11 cellular contexts compared by ENCODE assay signal in the genomic region with DNA sequence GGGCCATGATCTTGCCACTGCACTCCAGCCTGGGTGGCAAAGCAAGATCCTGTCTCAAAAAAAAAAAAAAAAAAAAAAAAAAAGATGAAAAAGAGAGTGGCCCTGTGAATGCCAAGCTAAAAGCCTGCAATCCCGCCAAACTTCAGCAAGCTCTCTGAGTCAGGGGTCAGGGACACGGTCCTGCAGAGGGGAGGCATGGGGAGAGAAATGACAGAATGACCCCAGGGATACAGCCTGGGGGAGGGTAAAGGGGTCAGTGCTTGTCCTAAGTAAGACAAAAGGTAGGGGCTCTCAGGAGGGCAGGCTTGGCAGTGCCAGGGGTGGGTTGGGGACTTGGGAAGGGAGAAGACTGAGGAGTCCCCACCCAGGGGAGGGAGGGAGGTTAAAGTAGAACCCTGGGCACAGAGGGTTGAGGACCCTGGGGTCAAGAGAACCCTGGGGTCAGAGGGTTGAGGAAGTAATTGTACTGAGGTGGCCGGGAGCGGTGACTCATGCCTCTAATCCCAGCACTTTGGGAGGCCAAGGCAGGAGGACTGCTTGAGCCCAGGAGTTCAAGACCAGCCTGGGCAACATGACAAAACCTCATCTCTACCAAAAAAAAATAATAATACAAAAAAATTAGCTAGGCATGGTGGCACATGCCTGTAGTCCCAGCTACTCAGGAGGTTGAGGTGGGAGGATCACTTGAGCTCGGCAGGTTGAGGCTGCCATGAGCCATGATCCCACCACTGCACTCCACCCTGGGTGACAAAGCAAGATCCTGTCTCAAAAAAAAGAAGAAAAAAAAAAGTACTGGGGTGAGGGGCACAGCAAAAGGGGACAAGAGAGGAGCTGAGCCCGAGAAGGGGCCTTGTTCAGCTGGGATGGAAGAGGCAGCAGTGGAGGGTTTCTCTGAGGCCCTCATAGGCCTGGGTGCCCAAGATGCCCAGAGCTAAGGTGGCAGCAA. TPM values are rescaled to one million over a fixed set of nuclear protein-coding genes. Genes with fewer than 3 reads are reported as not detected.
DNase-seq lines count a peak whose midpoint lies in the region; ATAC-seq, FAIRE-seq and TF ChIP-seq lines count a peak whose summit lies in the region.
"Had no signal": no experiment of that assay in that cellular context is flagged by ENCODE, and none has a peak within 500 bp of the region (broad histone marks: within the 10 kb centered on the region; RNA-seq: fewer than 3 reads in every experiment).

No MANE protein-coding gene starts in this region.

- H3K4me2 ChIP-seq in HCT116 (ENCODE audit: low read length) = peak overlapping the region; percentile 80
- H3K4me2 ChIP-seq in astrocyte (ENCODE audit: low read length) = peak overlapping the region; percentile 67

- no peaks in the 10 kb centered on the region for H3K9me3 ChIP-seq in HCT116 (ENCODE audit: control insufficient read depth in 1 of 2, insufficient read depth in 1 of 2, low read depth in 1 of 2, low read length in 2 of 2)
- H3K9me3 ChIP-seq in astrocyte (ENCODE audit: insufficient read depth, low read depth, low read length) = no peaks in the 10 kb centered on the region
- no peaks in the 10 kb centered on the region for H3K9me3 ChIP-seq in lower lobe of right lung
- H3K9me3 ChIP-seq in stomach smooth muscle (ENCODE audit: control insufficient read depth in 2 of 2, low read length in 2 of 2) = no peaks in the 10 kb centered on the region

- H3K27ac Mint-ChIP-seq in astrocyte (ENCODE audit: unreplicated experiment) = peak overlapping the region; percentile 20

- H3K4me1 Mint-ChIP-seq in astrocyte (ENCODE audit: low read depth, unreplicated experiment) = peaks cover 23% of the 10 kb centered on the region

- intact Hi-C loops in HCT116 (cut with micrococcal nuclease) = no loop called here
- intact Hi-C loops in lower lobe of right lung (cut with DNase I) = no loop called here

- H3K27ac ChIP-seq in HCT116 (ENCODE audit: low read depth, low read length) (peak overlapping the region; percentile 86), astrocyte (ENCODE audit: low read depth, low read length) (peak overlapping the region; percentile 59), lower lobe of right lung (peak overlapping the region; percentile 93), stomach smooth muscle (ENCODE audit: low read length) (peak overlapping the region; percentile 96)

- TF ChIP-seq CTCF in HCT116 (IDR thresholded peaks at IDR 0.05 in 2 of 3, conservative IDR thresholded peaks at IDR 0.05 in 1 of 3; ENCODE audit: borderline replicate concordance in 1 of 3, insufficient read depth in 1 of 3, low read depth in 2 of 3, low read length in 2 of 3) (no peak), astrocyte (IDR thresholded peaks at IDR 0.05; ENCODE audit: insufficient read depth, low read depth, low read length) (no peak), lower lobe of right lung (IDR thresholded peaks at IDR 0.05) (no peak)

- BruUV-seq in HCT116 (replicated peaks; lab: Mats Ljungman, UMichigan) = no TSS peak

- peak overlapping the region; percentile 62 for H3K9ac ChIP-seq in HCT116 (ENCODE audit: low read length)
- peak overlapping the region; percentile 34 for H3K9ac ChIP-seq in astrocyte (ENCODE audit: low read length)
- peak overlapping the region; percentile 26 to 68 for H3K9ac ChIP-seq in stomach smooth muscle (ENCODE audit: low read length in 2 of 2)

- no peak overlapping the region for H3K4me3 Mint-ChIP-seq in astrocyte (ENCODE audit: unreplicated experiment)

- H3K4me3 ChIP-seq in HCT116 (replicated peaks in 1 of 2; ENCODE audit: low read depth in 1 of 2, low read length in 2 of 2) = peak overlapping the region; percentile 16 to 36
- no peak overlapping the region for H3K4me3 ChIP-seq in astrocyte (ENCODE audit: insufficient read depth, low read depth, low read length)
- peak overlapping the region; percentile 9 for H3K4me3 ChIP-seq in lower lobe of right lung
- H3K4me3 ChIP-seq in stomach smooth muscle (ENCODE audit: low read length in 2 of 2) = no peak overlapping the region

- H3K27me3 ChIP-seq in HCT116 (ENCODE audit: insufficient read depth, low read length) (no peaks in the 10 kb centered on the region), astrocyte (ENCODE audit: insufficient read depth, low read length) (no peaks in the 10 kb centered on the region), lower lobe of right lung (ENCODE audit: low read depth) (no peaks in the 10 kb centered on the region), stomach smooth muscle (ENCODE audit: control insufficient read depth in 1 of 2, insufficient read depth in 2 of 2, low read length in 2 of 2) (no peaks in the 10 kb centered on the region)

- FAIRE-seq in astrocyte (lab: Jason Lieb, UNC) = no peak

- no peak for TF ChIP-seq RAD21 in HCT116 (IDR thresholded peaks at IDR 0.05; ENCODE audit: low read depth)

- CTCF ChIA-PET in HCT116 (lab: Charles Lee) = interaction anchor here (0.6 to 2.9 kb wide), 6 partner anchors 17 to 84 kb away, joined by 3 to 23 read pairs (median 6); partner anchors contain the start of gene HYAL1

- H4K20me1 ChIP-seq in HCT116 (ENCODE audit: insufficient read depth) (no peaks in the 10 kb centered on the region), astrocyte (ENCODE audit: insufficient read depth, low read length) (no peaks in the 10 kb centered on the region)

- H2AFZ ChIP-seq in HCT116 (ENCODE audit: low read depth, low read length, poor library complexity, severe bottlenecking) (no peak overlapping the region), astrocyte (ENCODE audit: low read depth, low read length) (no peak overlapping the region)

- RAD21 ChIA-PET in HCT116 (lab: Charles Lee; ENCODE audit: low non-redundant PET in 1 of 2, low total read pairs in 2 of 2, uncharacterized antibody in 2 of 2, unreplicated experiment in 2 of 2) = no interaction called here

- H3K4me1 ChIP-seq in HCT116 (ENCODE audit: control insufficient read depth in 1 of 2, insufficient read depth in 2 of 2, low read length in 2 of 2) (peaks cover 66 to 94% of the 10 kb centered on the region in 2 experiments), astrocyte (ENCODE audit: insufficient read depth, low read length) (peaks cover 40% of the 10 kb centered on the region), lower lobe of right lung (peaks cover 67% of the 10 kb centered on the region), stomach smooth muscle (ENCODE audit: control insufficient read depth, insufficient read depth, low read length) (peaks cover 81% of the 10 kb centered on the region)

- H3K27me3 Mint-ChIP-seq in astrocyte (ENCODE audit: low read depth, unreplicated experiment) = peaks cover 2% of the 10 kb centered on the region

- DNase-seq in HCT116 (ENCODE audit: low read depth, low spot score) = no peak
- no peak for DNase-seq in astrocyte (ENCODE audit: low read depth)
- no peak for DNase-seq in lower lobe of right lung
- no peak for DNase-seq in H4 (ENCODE audit: low spot score)
- DNase-seq in T1000 (lab: John Stamatoyannopoulos, UW) = no peak
- no peak for DNase-seq in COLO668 (lab: John Stamatoyannopoulos, UW; ENCODE audit: unreplicated experiment)
- DNase-seq: DND-41, NCI-H2171 had no signal

- no peaks in the 10 kb centered on the region for H3K36me3 ChIP-seq in HCT116 (ENCODE audit: control insufficient read depth in 1 of 2, insufficient read depth in 2 of 2, low read length in 2 of 2)
- peaks cover 3% of the 10 kb centered on the region for H3K36me3 ChIP-seq in astrocyte (ENCODE audit: insufficient read depth, low read length)
- peaks cover 7% of the 10 kb centered on the region for H3K36me3 ChIP-seq in lower lobe of right lung
- no peaks in the 10 kb centered on the region for H3K36me3 ChIP-seq in stomach smooth muscle (ENCODE audit: control insufficient read depth in 2 of 2, insufficient read depth in 2 of 2, low read length in 2 of 2)

- ATAC-seq in HCT116 (no peak), lower lobe of right lung (no peak), HG03280 (IDR thresholded peaks at IDR 0.05; ENCODE audit: unreplicated experiment) (no peak)

- H3K79me2 ChIP-seq in HCT116 (ENCODE audit: insufficient read depth, low read length) = no peaks in the 10 kb centered on the region
- H3K79me2 ChIP-seq in astrocyte (ENCODE audit: insufficient read depth, low read length) = no peaks in the 10 kb centered on the region

- TF ChIP-seq POLR2A in HCT116 (IDR thresholded peaks at IDR 0.05; ENCODE audit: borderline replicate concordance, extremely low read depth, insufficient read depth, insufficient read length) = no peak

- POLR2A ChIA-PET in HCT116 (lab: Charles Lee) = interaction anchor here (0.9 to 2.5 kb wide), 5 partner anchors 16 to 35 kb away, joined by 3 to 9 read pairs (median 4); partner anchors contain the start of genes GNAI2, HYAL3, LSMEM2 and NAA80

- H3K9me2 ChIP-seq in HCT116 (ENCODE audit: insufficient read depth) = no peaks in the 10 kb centered on the region

- peaks cover under 1% of the 10 kb centered on the region for H3K36me3 Mint-ChIP-seq in astrocyte (ENCODE audit: low read depth, unreplicated experiment)

- H3K9me3 Mint-ChIP-seq in astrocyte (ENCODE audit: unreplicated experiment) = no peaks in the 10 kb centered on the region

TF ChIP-seq in HCT116, 20 proteins besides CTCF, POLR2A, EP300 and RAD21 (continues in another document):
- TF ChIP-seq EZH2phosphoT487 (IDR thresholded peaks at IDR 0.05; ENCODE audit: borderline replicate concordance) (no peak), ZFX (IDR thresholded peaks at IDR 0.05) (no peak)

RNA-seq across cellular contexts. Expression of gene SEMA3B, which starts 5.2 kb away (rescaled TPM):
- 46.2 TPM for total RNA-seq in HCT116 (2021; ENCODE audit: unreplicated experiment)
- 51.1 and 79.0 TPM in 2 replicates for polyA plus RNA-seq in HCT116 (2012)
- 4.9 and 5.9 TPM in 2 replicates for total RNA-seq in astrocyte
- 77.6 TPM for total RNA-seq in lower lobe of right lung
- total RNA-seq in H4 (2014; rRNA removed; shearing (Covaris generic)) = 5.9 and 8.9 TPM in 2 replicates

RNA-seq across cellular contexts. Expression of gene LSMEM2, which starts 15.2 kb away (rescaled TPM):
- not detected for total RNA-seq in HCT116 (2021; ENCODE audit: unreplicated experiment)
- 0.18 and 0.41 TPM in 2 replicates for polyA plus RNA-seq in HCT116 (2012)
- 0.30 TPM in 1 of 2 replicates, not detected in the other for total RNA-seq in astrocyte
- total RNA-seq in lower lobe of right lung = not detected
- not detected in 2 replicates for total RNA-seq in H4 (2014; rRNA removed; shearing (Covaris generic))
- total RNA-seq: HT1080 had no signal

RNA-seq across cellular contexts. Expression of gene GNAI2, which starts 27.7 kb away (rescaled TPM):
- 170 TPM for total RNA-seq in HCT116 (2021; ENCODE audit: unreplicated experiment)
- 214 and 262 TPM in 2 replicates for polyA plus RNA-seq in HCT116 (2012)
- total RNA-seq in astrocyte = 380 and 381 TPM in 2 replicates
- total RNA-seq in lower lobe of right lung = 372 TPM
- 127 and 141 TPM in 2 replicates for total RNA-seq in H4 (2014; rRNA removed; shearing (Covaris generic))

RNA-seq across cellular contexts. Expression of gene IFRD2, which starts 28.5 kb away (rescaled TPM):
- 146 TPM for total RNA-seq in HCT116 (2021; ENCODE audit: unreplicated experiment)
- polyA plus RNA-seq in HCT116 (2012) = 101 and 103 TPM in 2 replicates
- 59.2 and 66.8 TPM in 2 replicates for total RNA-seq in astrocyte
- total RNA-seq in lower lobe of right lung = 66.9 TPM
- total RNA-seq in H4 (2014; rRNA removed; shearing (Covaris generic)) = 57.5 and 60.5 TPM in 2 replicates

RNA-seq across cellular contexts. Expression of gene HYAL3, which starts 35.5 kb away (rescaled TPM):
- 10.3 TPM for total RNA-seq in HCT116 (2021; ENCODE audit: unreplicated experiment)
- 4.6 and 6.5 TPM in 2 replicates for polyA plus RNA-seq in HCT116 (2012)
- total RNA-seq in astrocyte = 6.3 and 6.9 TPM in 2 replicates
- 4.0 TPM for total RNA-seq in lower lobe of right lung
- 1.3 and 2.8 TPM in 2 replicates for total RNA-seq in H4 (2014; rRNA removed; shearing (Covaris generic))

Comparison
In these comparisons a context has a peak if more than half of its experiments do, and no peak if none do; other contexts are left out.
1. H3K4me3 ChIP-seq: peak in HCT116 (2 of 2) and lower lobe of right lung (single experiment); none in astrocyte (single experiment) and stomach smooth muscle (0 of 2).
2. Peak in every context shown above with its lines, with median percentiles within 50 percentile points of each other: H3K27ac ChIP-seq and H3K9ac ChIP-seq.